Comparison of ENCODE assay signal across 8 cellular contexts in the genomic region with DNA sequence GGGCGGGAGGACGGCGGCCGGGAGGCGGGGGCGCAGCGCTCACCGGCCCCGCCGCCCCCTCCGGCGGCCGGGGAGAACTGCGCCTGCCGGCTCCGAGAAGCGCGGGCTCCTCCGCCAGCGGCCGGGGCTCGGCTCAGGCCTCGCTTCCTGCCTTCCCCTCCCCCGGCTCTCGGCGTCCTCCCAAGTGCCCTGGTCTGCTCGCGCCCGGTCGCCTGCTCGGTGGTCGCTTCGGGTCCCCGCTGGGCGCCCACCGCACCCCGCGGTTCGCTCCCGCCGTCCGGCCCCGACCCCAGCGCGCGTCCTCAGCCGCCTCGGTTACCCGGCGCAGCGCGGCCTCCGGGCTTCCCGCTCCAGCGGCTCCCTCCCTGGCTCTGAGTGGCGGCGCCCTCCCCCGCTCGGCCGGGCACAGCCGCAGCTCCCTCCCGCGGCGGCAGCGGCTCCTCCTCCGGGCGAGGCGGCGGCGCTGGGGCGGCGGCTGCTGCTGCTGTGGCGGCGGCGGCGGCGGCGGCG. TPM values are rescaled to one million over a fixed set of nuclear protein-coding genes. Genes with fewer than 3 reads are reported as not detected.
DNase-seq lines count a peak whose midpoint lies in the region; ATAC-seq, FAIRE-seq and TF ChIP-seq lines count a peak whose summit lies in the region.

No MANE protein-coding gene starts in this region.

- POLR2A ChIA-PET in T-cell (lab: Charles Lee): no interaction called here

- peaks cover 6% of the 10 kb centered on the region for H3K4me1 ChIP-seq in iPS-20b (ENCODE audit: insufficient read depth, low read length)

- peaks cover 45 to 47% (median 46%) of the 10 kb centered on the region in 3 donors for H3K4me1 Mint-ChIP-seq in T-cell

- peak; percentile 30 for TF ChIP-seq CTCF in astrocyte of the cerebellum (IDR thresholded peaks at IDR 0.05; ENCODE audit: low read depth, low read length, missing control alignments)

- CTCF ChIA-PET in T-cell (lab: Charles Lee): interaction anchor here in 1 of 2 donors (1.4 kb wide), 1 partner anchor 108 kb away, joined by 3 read pairs; no protein-coding TSS in a partner anchor

- no peak overlapping the region for H3K27ac Mint-ChIP-seq in T-cell

- peak; percentile 50 for DNase-seq in DMS53 treated with DMSO at 0.1 percent for 48 hours (lab: John Stamatoyannopoulos, UW; ENCODE audit: unreplicated experiment)
- DNase-seq in HTR-8/SVneo (ENCODE audit: insufficient read length, low spot score): peak; percentile 72
- peak in 33 of 34 experiments; percentile 50 to 82 (median 66) for DNase-seq in T-cell
- peak; percentile 31 for DNase-seq in astrocyte of the cerebellum (ENCODE audit: low read depth)

- no peak for FAIRE-seq in HTR-8/SVneo (lab: Jason Lieb, UNC)

- ATAC-seq in GM19467 (IDR thresholded peaks at IDR 0.05; ENCODE audit: unreplicated experiment) (peak; percentile 35), T-cell (replicated peaks in 1 of 4) (peak; percentile 46 to 64 (median 54)), HG03378 (IDR thresholded peaks at IDR 0.05; ENCODE audit: unreplicated experiment) (no peak)

- H3K36me3 Mint-ChIP-seq in T-cell: peaks cover 28% of the 10 kb centered on the region

- H3K9ac ChIP-seq in iPS-20b (ENCODE audit: low read depth, low read length): peak overlapping the region; percentile 82; the same call in 1 of the 2 replicates

- H3K27ac ChIP-seq in iPS-20b (ENCODE audit: low read length) (no peak overlapping the region), skin epidermis (peak overlapping the region; percentile 96 to 100 (median 99))

- H3K4me3 ChIP-seq in astrocyte of the cerebellum (ENCODE audit: low read depth, low read length) (peak overlapping the region; percentile 91), iPS-20b (ENCODE audit: low read length) (peak overlapping the region; percentile 77), skin epidermis (peak overlapping the region; percentile 76 to 94 (median 87))

- in situ Hi-C loops in astrocyte of the cerebellum (cut with HindIII; ENCODE audit: low sequenced_read_pairs): no loop called here

- H3K4me3 Mint-ChIP-seq in T-cell: peak overlapping the region in 1 of 3 donors; percentile 31

- H3K9me3 Mint-ChIP-seq in T-cell: no peaks in the 10 kb centered on the region

- no peaks in the 10 kb centered on the region; the same call in 1 of the 2 replicates for H3K27me3 ChIP-seq in iPS-20b (ENCODE audit: insufficient read depth, low read length)

- H3K36me3 ChIP-seq in iPS-20b (ENCODE audit: insufficient read depth, low read depth, low read length): peaks cover 35% of the 10 kb centered on the region

- H3K9me3 ChIP-seq in iPS-20b (ENCODE audit: insufficient read depth, low read depth, low read length): no peaks in the 10 kb centered on the region

- peaks cover 0 to 1% of the 10 kb centered on the region in 2 donors for H3K27me3 Mint-ChIP-seq in T-cell

RNA-seq across cellular contexts. Expression of gene UBTF, which starts 0.3 kb away (rescaled TPM):
- 100 to 1,000 TPM; 162 to 228 (median 213) TPM for total RNA-seq in T-cell

RNA-seq across cellular contexts. Expression of gene ATXN7L3, which starts 19.5 kb away (rescaled TPM):
- total RNA-seq in T-cell: 100 to 1,000 TPM; 101 to 130 (median 125) TPM

RNA-seq across cellular contexts. Expression of gene TMUB2, which starts 32.4 kb away (rescaled TPM):
- 10 to 100 TPM; 42.0 to 46.6 (median 43.0) TPM for total RNA-seq in T-cell

RNA-seq across cellular contexts. Expression of gene ASB16, which starts 48.7 kb away (rescaled TPM):
- under 1 TPM in 1 of 5 donors, not detected in 4; 0.15 TPM for total RNA-seq in T-cell

RNA-seq across cellular contexts. Expression of gene SLC4A1, which starts 48.8 kb away (rescaled TPM):
- total RNA-seq in T-cell: not detected
